In the genomic region with DNA sequence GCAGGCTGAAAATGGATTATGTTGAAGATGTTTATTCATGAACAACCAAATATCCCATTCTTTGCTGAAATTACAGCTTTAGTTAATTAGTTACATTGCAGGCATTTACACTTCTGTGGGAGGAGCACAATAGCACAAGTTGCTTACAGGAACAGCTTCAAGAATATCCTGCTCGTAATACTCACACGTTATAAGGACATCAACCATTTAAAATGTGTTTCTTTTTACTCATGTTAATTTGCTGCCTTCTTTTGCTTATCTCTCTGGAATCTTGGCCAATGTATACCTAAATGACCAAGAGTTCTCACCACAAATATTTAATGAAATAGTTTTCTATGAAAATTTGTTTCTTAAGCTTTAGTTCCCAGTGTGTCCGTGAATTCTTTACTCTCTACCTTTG, we compare ENCODE assay signal across 22 cellular contexts.
DNase-seq lines count a peak whose midpoint lies in the region; ATAC-seq and TF ChIP-seq lines count a peak whose summit lies in the region.
"Had no signal": no experiment of that assay in that cellular context is flagged by ENCODE, and none has a peak within 500 bp of the region (broad histone marks: within the 10 kb centered on the region; RNA-seq: fewer than 3 reads in every experiment).

No MANE protein-coding gene starts in this region.

- no peak overlapping the region for H3K4me3 ChIP-seq in GM23248
- H3K4me3 ChIP-seq in dorsolateral prefrontal cortex = no peak overlapping the region
- no peak overlapping the region for H3K4me3 ChIP-seq in SK-N-SH (ENCODE audit: low read depth in 2 of 2, low read length in 1 of 2)
- H3K4me3 ChIP-seq: PC-9 had no signal

- H3K79me2 ChIP-seq in GM23248 (ENCODE audit: insufficient read depth) (no peaks in the 10 kb centered on the region), SK-N-SH (ENCODE audit: insufficient read depth) (no peaks in the 10 kb centered on the region)

- H2AFZ ChIP-seq in GM23248 = no peak overlapping the region
- no peak overlapping the region for H2AFZ ChIP-seq in SK-N-SH (ENCODE audit: low read depth)

- TF ChIP-seq EP300 in SK-N-SH (IDR thresholded peaks at IDR 0.05; ENCODE audit: borderline replicate concordance in 1 of 2, low read depth in 1 of 2, low read length in 1 of 2) = no peak

- CTCF ChIA-PET in SK-N-SH (lab: Yijun Ruan, JAX) = interaction anchor here (0.7 to 1.5 kb wide), 2 partner anchors 17 to 166 kb away, joined by 3 read pairs; no protein-coding TSS in a partner anchor

- H3K4me2 ChIP-seq in GM23248 (ENCODE audit: unreplicated experiment) (peak overlapping the region; percentile 14), SK-N-SH (no peak overlapping the region)
- H3K4me2 ChIP-seq: PC-9 had no signal

- DNase-seq in GM23248 = peak; percentile 17
- DNase-seq in NCI-H82 treated with DMSO at 0.1 percent for 48 hours (lab: John Stamatoyannopoulos, UW; ENCODE audit: unreplicated experiment) = peak; percentile 38
- no peak for DNase-seq in dorsolateral prefrontal cortex
- DNase-seq in left kidney (ENCODE audit: low read depth, low spot score) = peak; percentile 7
- no peak for DNase-seq in SK-N-SH
- DNase-seq in 8988T = no peak
- DNase-seq: ACHN; Caco-2; CD4-positive, CD25-positive, alpha-beta regulatory T cell; DMS53; GOT3; Karpas-422; MM.1S; NCI-H1105; NCI-H2107; NCI-H345; NCI-H748 treated with DMSO at 0.1 percent for 48 hours; PC-9 had no signal

- intact Hi-C loops in dorsolateral prefrontal cortex (cut with DNase I) = no loop called here

- no peak for TF ChIP-seq RAD21 in SK-N-SH (IDR thresholded peaks at IDR 0.05; ENCODE audit: low read length)

- no peaks in the 10 kb centered on the region for H3K36me3 ChIP-seq in GM23248 (ENCODE audit: low read depth)
- H3K36me3 ChIP-seq in SK-N-SH (replicated peaks in 1 of 2; ENCODE audit: control insufficient read depth in 1 of 2, insufficient read depth in 2 of 2, low read length in 1 of 2) = no peaks in the 10 kb centered on the region

- no peak for ATAC-seq in GM18858 (IDR thresholded peaks at IDR 0.05; ENCODE audit: unreplicated experiment)
- ATAC-seq in HG02798 (IDR thresholded peaks at IDR 0.05; ENCODE audit: poor library complexity, unreplicated experiment) = no peak
- ATAC-seq: HepG2, Right ventricle myocardium inferior had no signal

- no peak overlapping the region for H3K27ac ChIP-seq in GM23248
- H3K27ac ChIP-seq in dorsolateral prefrontal cortex = peak overlapping the region in 44 of 59 donors; percentile 12 to 82 (median 58)
- no peak overlapping the region for H3K27ac ChIP-seq in SK-N-SH (ENCODE audit: low read depth in 2 of 2, low read length in 1 of 2)
- H3K27ac ChIP-seq: PC-9 had no signal

- H3K4me1 ChIP-seq in GM23248 (ENCODE audit: insufficient read depth) (peaks cover 9% of the 10 kb centered on the region; the same call in 1 of the 2 replicates), SK-N-SH (ENCODE audit: control insufficient read depth in 1 of 2, insufficient read depth in 2 of 2, low read depth in 1 of 2, low read length in 1 of 2) (peaks cover 0 to 2% of the 10 kb centered on the region in 2 experiments; a peak in 1 of 4 replicates)

- POLR2A ChIA-PET in SK-N-SH (lab: Yijun Ruan, JAX) = no interaction called here

- H3K27me3 ChIP-seq in GM23248 (replicated peaks; ENCODE audit: insufficient read depth) = no peaks in the 10 kb centered on the region
- no peaks in the 10 kb centered on the region for H3K27me3 ChIP-seq in dorsolateral prefrontal cortex
- no peaks in the 10 kb centered on the region for H3K27me3 ChIP-seq in SK-N-SH (ENCODE audit: insufficient read depth)

- H3K9me3 ChIP-seq in GM23248 (ENCODE audit: low read depth) (no peaks in the 10 kb centered on the region), SK-N-SH (no peaks in the 10 kb centered on the region)
- H3K9me3 ChIP-seq: Caco-2 had no signal

- H4K20me1 ChIP-seq in GM23248 (ENCODE audit: insufficient read depth) = no peaks in the 10 kb centered on the region
- H4K20me1 ChIP-seq in SK-N-SH (ENCODE audit: insufficient read depth) = no peaks in the 10 kb centered on the region

- TF ChIP-seq CTCF in dorsolateral prefrontal cortex (IDR thresholded peaks at IDR 0.05 in 54 of 56, conservative IDR thresholded peaks at IDR 0.05 in 2 of 56; ENCODE audit: low read depth in 1 of 56, partially characterized antibody in 56 of 56) = no peak
- TF ChIP-seq CTCF in SK-N-SH (IDR thresholded peaks at IDR 0.05) = no peak

- WGBS in GM23248 (ENCODE audit: low coverage in 1 of 2, low lambda C conversion rate in 2 of 2, missing lambda C conversion rate in 2 of 2), 2 experiments = 37 to 38% methylated on average over 3 of the region's 3 CpGs
- 82% methylated on average over 3 of the region's 3 CpGs for WGBS in SK-N-SH (ENCODE audit: low lambda C conversion rate)

- no peaks in the 10 kb centered on the region for H3K9me2 ChIP-seq in GM23248 (ENCODE audit: insufficient read depth)
- H3K9me2 ChIP-seq in SK-N-SH = no peaks in the 10 kb centered on the region

- no peak overlapping the region for H3K9ac ChIP-seq in GM23248
- no peak overlapping the region for H3K9ac ChIP-seq in SK-N-SH

- H3F3A ChIP-seq in GM23248 (ENCODE audit: insufficient read depth) = no peaks in the 10 kb centered on the region
- no peaks in the 10 kb centered on the region for H3F3A ChIP-seq in SK-N-SH (replicated peaks; ENCODE audit: insufficient read depth)

- in situ Hi-C loops in GM23248 (cut with MboI) = no loop called here

TF ChIP-seq in SK-N-SH, 30 proteins besides CTCF, POLR2A, EP300 and RAD21:
- TF ChIP-seq, protein P1, sequence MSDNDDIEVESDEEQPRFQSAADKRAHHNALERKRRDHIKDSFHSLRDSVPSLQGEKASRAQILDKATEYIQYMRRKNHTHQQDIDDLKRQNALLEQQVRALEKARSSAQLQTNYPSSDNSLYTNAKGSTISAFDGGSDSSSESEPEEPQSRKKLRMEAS (IDR thresholded peaks at IDR 0.05; ENCODE audit: low read depth) = no peak
- no peak for TF ChIP-seq FOXJ3 (CRISPR knock-in tag; IDR thresholded peaks at IDR 0.05)
- TF ChIP-seq, protein P2, sequence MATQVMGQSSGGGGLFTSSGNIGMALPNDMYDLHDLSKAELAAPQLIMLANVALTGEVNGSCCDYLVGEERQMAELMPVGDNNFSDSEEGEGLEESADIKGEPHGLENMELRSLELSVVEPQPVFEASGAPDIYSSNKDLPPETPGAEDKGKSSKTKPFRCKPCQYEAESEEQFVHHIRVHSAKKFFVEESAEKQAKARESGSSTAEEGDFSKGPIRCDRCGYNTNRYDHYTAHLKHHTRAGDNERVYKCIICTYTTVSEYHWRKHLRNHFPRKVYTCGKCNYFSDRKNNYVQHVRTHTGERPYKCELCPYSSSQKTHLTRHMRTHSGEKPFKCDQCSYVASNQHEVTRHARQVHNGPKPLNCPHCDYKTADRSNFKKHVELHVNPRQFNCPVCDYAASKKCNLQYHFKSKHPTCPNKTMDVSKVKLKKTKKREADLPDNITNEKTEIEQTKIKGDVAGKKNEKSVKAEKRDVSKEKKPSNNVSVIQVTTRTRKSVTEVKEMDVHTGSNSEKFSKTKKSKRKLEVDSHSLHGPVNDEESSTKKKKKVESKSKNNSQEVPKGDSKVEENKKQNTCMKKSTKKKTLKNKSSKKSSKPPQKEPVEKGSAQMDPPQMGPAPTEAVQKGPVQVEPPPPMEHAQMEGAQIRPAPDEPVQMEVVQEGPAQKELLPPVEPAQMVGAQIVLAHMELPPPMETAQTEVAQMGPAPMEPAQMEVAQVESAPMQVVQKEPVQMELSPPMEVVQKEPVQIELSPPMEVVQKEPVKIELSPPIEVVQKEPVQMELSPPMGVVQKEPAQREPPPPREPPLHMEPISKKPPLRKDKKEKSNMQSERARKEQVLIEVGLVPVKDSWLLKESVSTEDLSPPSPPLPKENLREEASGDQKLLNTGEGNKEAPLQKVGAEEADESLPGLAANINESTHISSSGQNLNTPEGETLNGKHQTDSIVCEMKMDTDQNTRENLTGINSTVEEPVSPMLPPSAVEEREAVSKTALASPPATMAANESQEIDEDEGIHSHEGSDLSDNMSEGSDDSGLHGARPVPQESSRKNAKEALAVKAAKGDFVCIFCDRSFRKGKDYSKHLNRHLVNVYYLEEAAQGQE (IDR thresholded peaks at IDR 0.05; ENCODE audit: low read depth, low read length) = no peak
- no peak for TF ChIP-seq EZH2phosphoT487 (IDR thresholded peaks at IDR 0.05; ENCODE audit: borderline replicate concordance, low read depth)
- no peak for TF ChIP-seq ZBTB33 (IDR thresholded peaks at IDR 0.05; ENCODE audit: borderline replicate concordance, low read depth)
- TF ChIP-seq MEF2A (IDR thresholded peaks at IDR 0.05; ENCODE audit: borderline replicate concordance, low read depth) = no peak
- TF ChIP-seq RFX5 (IDR thresholded peaks at IDR 0.05; ENCODE audit: low read length) = no peak

Comparison
In these comparisons a context has a peak if more than half of its experiments do, and no peak if none do; other contexts are left out.
1. DNase-seq: peak in GM23248 (single experiment), NCI-H82 treated with DMSO at 0.1 percent for 48 hours (single experiment) and left kidney (single experiment); none in dorsolateral prefrontal cortex (0 of 10), SK-N-SH (single experiment) and 8988T (single experiment).
2. H3K27ac ChIP-seq: peak in dorsolateral prefrontal cortex (44 of 59); none in GM23248 (single experiment) and SK-N-SH (0 of 2).